ENCODE assay signal across 1 cellular context in the genomic region with DNA sequence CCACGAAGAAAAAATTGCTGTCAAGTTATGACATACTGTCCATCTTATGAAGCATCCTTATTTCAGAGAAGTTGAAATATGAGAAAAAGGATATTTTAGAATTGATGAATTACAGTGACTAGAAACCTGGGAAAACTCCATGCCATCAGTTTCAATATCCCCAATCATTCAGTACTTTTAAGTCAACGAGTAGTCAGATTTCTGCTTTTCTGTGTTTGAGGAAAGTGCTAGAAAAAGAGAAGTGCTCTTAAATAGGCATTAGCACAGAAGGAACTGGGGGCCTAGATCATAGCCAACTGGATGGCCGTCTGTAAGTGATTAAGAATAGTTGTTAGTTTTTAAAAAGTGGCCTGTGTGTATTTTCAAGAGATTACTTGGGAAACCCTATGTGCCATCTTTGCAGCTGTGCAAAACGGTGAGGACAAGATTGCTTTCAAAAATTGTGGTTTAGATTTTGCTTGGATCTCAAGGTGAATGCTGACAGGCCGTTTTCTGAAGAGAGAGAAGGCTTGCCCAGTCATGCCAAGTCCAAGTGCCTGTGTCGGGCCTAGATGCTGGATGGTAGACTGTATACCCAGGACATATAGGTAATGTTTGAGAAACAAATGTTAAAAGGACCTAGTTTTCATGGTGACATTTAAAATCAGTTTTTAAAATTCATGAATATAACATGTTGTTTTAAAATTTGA.
TF ChIP-seq lines count a peak whose summit lies in the region.

No MANE protein-coding gene starts in this region.

TF ChIP-seq in K562, 482 proteins besides CTCF, POLR2A, EP300 and RAD21:
- TF ChIP-seq ZKSCAN1 (IDR thresholded peaks at IDR 0.05; ENCODE audit: low read depth, low read length) (no peak), SPI1 (IDR thresholded peaks at IDR 0.05; ENCODE audit: borderline replicate concordance, low read depth, low read length) (0 out of 2 replicates have a peak, but pooled peaks have one; percentile 25)
